ENCODE assay signal across 8 cellular contexts in the genomic region with DNA sequence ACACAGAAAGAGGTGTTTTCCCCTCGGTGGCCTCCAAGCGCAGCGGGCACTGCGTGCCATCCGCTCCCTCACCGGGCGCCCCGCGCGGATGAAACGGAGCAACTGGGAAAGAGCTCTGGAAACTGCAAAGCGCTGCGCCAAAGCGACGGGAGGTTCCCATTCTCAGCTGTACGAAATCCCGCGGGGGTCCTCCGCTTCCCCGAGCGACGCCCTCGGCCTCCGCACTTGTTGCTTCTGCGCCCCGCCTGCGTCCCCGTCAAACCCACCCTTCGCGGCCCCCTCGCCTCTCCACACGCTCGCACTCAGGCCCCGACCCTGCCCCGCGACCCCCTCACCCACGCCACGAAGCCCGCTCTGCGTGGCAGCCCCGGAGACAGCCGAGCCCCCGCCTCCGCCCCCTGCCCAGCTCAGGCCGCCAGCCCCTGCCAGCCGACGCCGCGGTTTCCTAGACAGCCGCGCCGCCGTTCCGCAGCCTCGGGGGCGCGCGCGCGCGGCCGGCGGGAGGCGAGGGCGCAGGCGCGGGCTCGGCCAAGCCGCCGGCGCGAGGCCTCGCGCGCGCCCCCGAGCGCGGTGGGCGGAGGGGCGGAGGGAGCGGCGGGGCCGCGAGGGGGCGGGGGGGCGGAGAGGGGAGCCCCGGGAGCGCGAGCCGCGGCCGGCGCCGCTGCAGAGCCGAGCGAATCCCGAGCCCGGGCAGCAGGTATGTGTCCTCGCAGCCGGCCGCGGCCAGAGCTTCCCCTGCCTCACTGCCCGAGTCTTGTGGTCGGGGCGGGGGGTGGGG. TPM values are rescaled to one million over a fixed set of nuclear protein-coding genes. Genes with fewer than 3 reads are reported as not detected.
A peak's percentile ranks its signal among the peaks of the same experiment; 100 is the strongest.
DNase-seq lines count a peak whose midpoint lies in the region; ATAC-seq and TF ChIP-seq lines count a peak whose summit lies in the region.

A gene with protein sequence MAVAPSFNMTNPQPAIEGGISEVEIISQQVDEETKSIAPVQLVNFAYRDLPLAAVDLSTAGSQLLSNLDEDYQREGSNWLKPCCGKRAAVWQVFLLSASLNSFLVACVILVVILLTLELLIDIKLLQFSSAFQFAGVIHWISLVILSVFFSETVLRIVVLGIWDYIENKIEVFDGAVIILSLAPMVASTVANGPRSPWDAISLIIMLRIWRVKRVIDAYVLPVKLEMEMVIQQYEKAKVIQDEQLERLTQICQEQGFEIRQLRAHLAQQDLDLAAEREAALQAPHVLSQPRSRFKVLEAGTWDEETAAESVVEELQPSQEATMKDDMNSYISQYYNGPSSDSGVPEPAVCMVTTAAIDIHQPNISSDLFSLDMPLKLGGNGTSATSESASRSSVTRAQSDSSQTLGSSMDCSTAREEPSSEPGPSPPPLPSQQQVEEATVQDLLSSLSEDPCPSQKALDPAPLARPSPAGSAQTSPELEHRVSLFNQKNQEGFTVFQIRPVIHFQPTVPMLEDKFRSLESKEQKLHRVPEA (plus strand): TSS at position 666 of the 778 bp plus-strand sequence. CDS start 74,279 bp downstream, outside the sequence.

- no peak within 1 kb of the TSS for H3K9ac ChIP-seq in SK-N-SH

- peak; percentile 9 for DNase-seq in DMS53 treated with DMSO at 0.1 percent for 48 hours (lab: John Stamatoyannopoulos, UW; ENCODE audit: unreplicated experiment)
- DNase-seq in HK-2 (ENCODE audit: unreplicated experiment) = peak; percentile 22
- peak; percentile 98 for DNase-seq in SK-N-SH
- peak; percentile 8 for DNase-seq in choroid plexus epithelial cell (ENCODE audit: low read depth)
- DNase-seq in left lobe of liver (ENCODE audit: low spot score) = no peak
- DNase-seq in stimulated activated CD8-positive, alpha-beta memory T cell treated with anti-CD3 and anti-CD28 coated beads, Interleukin-12 subunit alpha, Interleukin-12 subunit beta, amount 100 ng/mL, for 4 hours (ENCODE audit: low read depth) = peak; percentile 16
- DNase-seq in cortex of kidney (lab: John Stamatoyannopoulos, UW) = no peak
- no peak for DNase-seq in MV-4-11 (lab: John Stamatoyannopoulos, UW)

- no peak; the same call in 1 of the 2 replicates for TF ChIP-seq CTCF in SK-N-SH (IDR thresholded peaks at IDR 0.05)
- no peak for TF ChIP-seq CTCF in choroid plexus epithelial cell (conservative IDR thresholded peaks at IDR 0.05; ENCODE audit: low read depth, low read length)

- H3K79me2 ChIP-seq in SK-N-SH (ENCODE audit: insufficient read depth) = no peaks in the 10 kb centered on the region

- POLR2A ChIA-PET in SK-N-SH (lab: Yijun Ruan, JAX) = interaction anchor here (1.3 kb wide), 1 partner anchor 79 kb away, joined by 5 read pairs; no protein-coding TSS in a partner anchor

- no peaks in the 10 kb centered on the region for H3K9me3 ChIP-seq in SK-N-SH

- ATAC-seq in left lobe of liver = peak; percentile 80

- TF ChIP-seq RAD21 in SK-N-SH (IDR thresholded peaks at IDR 0.05; ENCODE audit: low read length) = no peak

- peak within 1 kb of the TSS; percentile 94; the same call in 1 of the 2 replicates for H2AFZ ChIP-seq in SK-N-SH (ENCODE audit: low read depth)

- no peaks in the 10 kb centered on the region for H4K20me1 ChIP-seq in SK-N-SH (ENCODE audit: insufficient read depth)

- H3K4me3 ChIP-seq in SK-N-SH (ENCODE audit: low read depth in 2 of 2, low read length in 1 of 2) (peak within 1 kb of the TSS; percentile 61 to 62), choroid plexus epithelial cell (ENCODE audit: low read depth, low read length) (peak within 1 kb of the TSS; percentile 58)

- no peak for TF ChIP-seq EP300 in SK-N-SH (IDR thresholded peaks at IDR 0.05; ENCODE audit: borderline replicate concordance in 1 of 2, low read depth in 1 of 2, low read length in 1 of 2)

- under 1% methylated on average over 34 of the region's 106 CpGs for WGBS in SK-N-SH (ENCODE audit: low lambda C conversion rate)

- peaks cover 5 to 11% of the 10 kb centered on the region in 2 experiments; a peak in 3 of 4 replicates for H3K4me1 ChIP-seq in SK-N-SH (ENCODE audit: control insufficient read depth in 1 of 2, insufficient read depth in 2 of 2, low read depth in 1 of 2, low read length in 1 of 2)

- H3K9me2 ChIP-seq in SK-N-SH = no peaks in the 10 kb centered on the region

- CTCF ChIA-PET in SK-N-SH (lab: Yijun Ruan, JAX) = interaction anchor here (0.6 to 12.0 kb wide), 26 partner anchors 9 to 279 kb away, joined by 3 to 322 read pairs (median 4); no protein-coding TSS in a partner anchor

- no peaks in the 10 kb centered on the region for H3F3A ChIP-seq in SK-N-SH (replicated peaks; ENCODE audit: insufficient read depth)

- H3K36me3 ChIP-seq in SK-N-SH (replicated peaks in 1 of 2; ENCODE audit: control insufficient read depth in 1 of 2, insufficient read depth in 2 of 2, low read length in 1 of 2) = no peaks in the 10 kb centered on the region

- H3K4me2 ChIP-seq in SK-N-SH = peak within 1 kb of the TSS; percentile 87

- H3K27ac ChIP-seq in SK-N-SH (ENCODE audit: low read depth in 2 of 2, low read length in 1 of 2) = no peak within 1 kb of the TSS; a peak in 1 of 4 replicates

- peaks cover 36% of the 10 kb centered on the region for H3K27me3 ChIP-seq in SK-N-SH (ENCODE audit: insufficient read depth)

TF ChIP-seq in SK-N-SH, 30 proteins besides CTCF, POLR2A, EP300 and RAD21:
- TF ChIP-seq USF2 (IDR thresholded peaks at IDR 0.05; ENCODE audit: borderline replicate concordance, low read depth, low read length) (no peak), NRF1 (IDR thresholded peaks at IDR 0.05; ENCODE audit: low read depth, low read length) (peak; percentile 54), MEF2A (IDR thresholded peaks at IDR 0.05; ENCODE audit: borderline replicate concordance, low read depth) (no peak), JUND (IDR thresholded peaks at IDR 0.05) (no peak), TEAD4 (IDR thresholded peaks at IDR 0.05; ENCODE audit: borderline replicate concordance, insufficient read depth) (no peak), ZBTB33 (IDR thresholded peaks at IDR 0.05; ENCODE audit: borderline replicate concordance, low read depth) (no peak), MXI1 (IDR thresholded peaks at IDR 0.05; ENCODE audit: low read depth, low read length) (peak; percentile 38; the same call in 1 of the 2 replicates), EZH2phosphoT487 (IDR thresholded peaks at IDR 0.05; ENCODE audit: borderline replicate concordance, low read depth) (no peak), FOXJ3 (CRISPR knock-in tag; IDR thresholded peaks at IDR 0.05) (no peak), PBX3 (IDR thresholded peaks at IDR 0.05) (no peak), GATA2 (CRISPR knock-in tag; IDR thresholded peaks at IDR 0.05) (no peak)
- TF ChIP-seq, protein P1, sequence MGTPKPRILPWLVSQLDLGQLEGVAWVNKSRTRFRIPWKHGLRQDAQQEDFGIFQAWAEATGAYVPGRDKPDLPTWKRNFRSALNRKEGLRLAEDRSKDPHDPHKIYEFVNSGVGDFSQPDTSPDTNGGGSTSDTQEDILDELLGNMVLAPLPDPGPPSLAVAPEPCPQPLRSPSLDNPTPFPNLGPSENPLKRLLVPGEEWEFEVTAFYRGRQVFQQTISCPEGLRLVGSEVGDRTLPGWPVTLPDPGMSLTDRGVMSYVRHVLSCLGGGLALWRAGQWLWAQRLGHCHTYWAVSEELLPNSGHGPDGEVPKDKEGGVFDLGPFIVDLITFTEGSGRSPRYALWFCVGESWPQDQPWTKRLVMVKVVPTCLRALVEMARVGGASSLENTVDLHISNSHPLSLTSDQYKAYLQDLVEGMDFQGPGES (IDR thresholded peaks at IDR 0.05; ENCODE audit: low read depth, low read length) = no peak

RNA-seq across cellular contexts. Expression of the gene that starts here (rescaled TPM):
- polyA plus RNA-seq in SK-N-SH (2012; rRNA removed) = 0.05 and 0.07 TPM in 2 replicates
- polyA plus RNA-seq in SK-N-SH (2012; cell fraction: cytosol; rRNA removed) = 0.04 and 0.09 TPM in 2 replicates
- 0.07 and 0.18 TPM in 2 replicates for polyA plus RNA-seq in SK-N-SH (2012; cell fraction: nucleus; rRNA removed)
- not detected for total RNA-seq in left lobe of liver

Comparison
In these comparisons a context has a peak if more than half of its experiments do, and no peak if none do; other contexts are left out.
1. Peak in DNase-seq, H3K4me3 ChIP-seq and H3K4me2 ChIP-seq in SK-N-SH; RNA of the gene not detected or under 1 TPM.
2. Peak in ATAC-seq in left lobe of liver; RNA of the gene not detected or under 1 TPM.
3. DNase-seq: peak in DMS53 treated with DMSO at 0.1 percent for 48 hours (single experiment), HK-2 (single experiment), choroid plexus epithelial cell (single experiment) and stimulated activated CD8-positive, alpha-beta memory T cell treated with anti-CD3 and anti-CD28 coated beads, Interleukin-12 subunit alpha, Interleukin-12 subunit beta, amount 100 ng/mL, for 4 hours (single experiment); none in left lobe of liver (single experiment), cortex of kidney (single experiment) and MV-4-11 (single experiment).